26 cellular contexts compared by ENCODE assay signal in genomic region chr13:41751734-41752445, GRCh38.
A peak's percentile ranks its signal among the peaks of the same experiment; 100 is the strongest.
DNase-seq lines count a peak whose midpoint lies in the region; ATAC-seq, FAIRE-seq and TF ChIP-seq lines count a peak whose summit lies in the region.
"Had no signal": no experiment of that assay in that cellular context is flagged by ENCODE, and none has a peak within 500 bp of the region (broad histone marks: within the 10 kb centered on the region; RNA-seq: fewer than 3 reads in every experiment).

No MANE protein-coding gene starts in this region.

- H3K4me1 ChIP-seq in astrocyte (ENCODE audit: insufficient read depth, low read length) = no peaks in the 10 kb centered on the region
- H3K4me1 ChIP-seq in heart right ventricle = peaks cover 2 to 40% (median 14%) of the 10 kb centered on the region in 9 donors
- peaks cover 11% of the 10 kb centered on the region for H3K4me1 ChIP-seq in body of pancreas

- no peak overlapping the region for H2AFZ ChIP-seq in astrocyte (ENCODE audit: low read depth, low read length)

- ATAC-seq in heart right ventricle = peak in 6 of 8 donors; percentile 13 to 55 (median 28)
- no peak for ATAC-seq in body of pancreas
- ATAC-seq: activated CD8-positive, alpha-beta T cell treated with anti-CD3 and anti-CD28 coated beads, Interleukin-2, amount 10 ng/mL, durations not matched to agents 7 days and 5 days; effector memory CD8-positive, alpha-beta T cell; natural killer cell treated with Interleukin-12 subunit alpha and Interleukin-12 subunit beta and Interleukin-15 and Interleukin-18, amount 100 ng/mL, for 72 hours; PC-3; stimulated activated naive B cell treated with anti-CD40 and anti-IgM and Interleukin-4, amounts not matched to agents 10 μg/mL and 1 μg/mL and 100 μg/mL, for 72 hours had no signal

- no peaks in the 10 kb centered on the region for H3K79me2 ChIP-seq in astrocyte (ENCODE audit: insufficient read depth, low read length)

- H3K4me1 Mint-ChIP-seq in astrocyte (ENCODE audit: low read depth, unreplicated experiment) = no peaks in the 10 kb centered on the region
- no peaks in the 10 kb centered on the region for H3K4me1 Mint-ChIP-seq in activated naive CD4-positive, alpha-beta T cell treated with anti-CD3 and anti-CD28 coated beads, Interleukin-2, amount 10 ng/mL, durations not matched to agents 7 days and 5 days
- H3K4me1 Mint-ChIP-seq: stimulated activated naive B cell treated with anti-CD40 and anti-IgM and Interleukin-4, amounts not matched to agents 10 μg/mL and 1 μg/mL and 100 μg/mL, for 72 hours had no signal

- H3K27ac ChIP-seq in astrocyte (ENCODE audit: low read depth, low read length) (no peak overlapping the region), heart right ventricle (peak overlapping the region in 8 of 10 donors; percentile 5 to 80 (median 64)), body of pancreas (no peak overlapping the region)
- H3K27ac ChIP-seq: lower lobe of right lung had no signal

- H3K9me3 ChIP-seq in astrocyte (ENCODE audit: insufficient read depth, low read depth, low read length) = no peaks in the 10 kb centered on the region
- H3K9me3 ChIP-seq in heart right ventricle = peaks cover 0 to 5% (median 0%) of the 10 kb centered on the region in 11 donors
- H3K9me3 ChIP-seq in body of pancreas = no peaks in the 10 kb centered on the region
- H3K9me3 ChIP-seq: lower lobe of right lung had no signal

- H3K27me3 ChIP-seq in astrocyte (ENCODE audit: insufficient read depth, low read length) = no peaks in the 10 kb centered on the region
- H3K27me3 ChIP-seq in heart right ventricle = no peaks in the 10 kb centered on the region
- no peaks in the 10 kb centered on the region for H3K27me3 ChIP-seq in body of pancreas

- no peak overlapping the region for H3K4me3 Mint-ChIP-seq in astrocyte (ENCODE audit: unreplicated experiment)
- no peak overlapping the region for H3K4me3 Mint-ChIP-seq in activated naive CD4-positive, alpha-beta T cell treated with anti-CD3 and anti-CD28 coated beads, Interleukin-2, amount 10 ng/mL, durations not matched to agents 7 days and 5 days
- H3K4me3 Mint-ChIP-seq: activated CD8-positive, alpha-beta T cell treated with anti-CD3 and anti-CD28 coated beads, Interleukin-2, amount 10 ng/mL, durations not matched to agents 7 days and 5 days; activated naive CD4-positive, alpha-beta T cell treated with anti-CD3 and anti-CD28 coated beads for 36 hours; effector memory CD8-positive, alpha-beta T cell; natural killer cell treated with Interleukin-12 subunit alpha and Interleukin-12 subunit beta and Interleukin-15 and Interleukin-18, amount 100 ng/mL, for 72 hours; stimulated activated naive B cell treated with anti-CD40 and anti-IgM and Interleukin-4, amounts not matched to agents 10 μg/mL and 1 μg/mL and 100 μg/mL, for 72 hours; type B pancreatic cell had no signal

- no peak overlapping the region for H3K9ac ChIP-seq in astrocyte (ENCODE audit: low read length)

- peaks cover 20% of the 10 kb centered on the region for H3K36me3 Mint-ChIP-seq in astrocyte (ENCODE audit: low read depth, unreplicated experiment)
- peaks cover 29% of the 10 kb centered on the region for H3K36me3 Mint-ChIP-seq in activated naive CD4-positive, alpha-beta T cell treated with anti-CD3 and anti-CD28 coated beads, Interleukin-2, amount 10 ng/mL, durations not matched to agents 7 days and 5 days

- no peak for TF ChIP-seq POLR2A in body of pancreas (IDR thresholded peaks at IDR 0.05)

- 53 to 59% methylated on average over 3 of the region's 3 CpGs for WGBS in heart right ventricle, 2 donors
- WGBS in body of pancreas, 2 donors = 71 to 76% methylated on average over 3 of the region's 3 CpGs

- no peaks in the 10 kb centered on the region for H3K27me3 Mint-ChIP-seq in astrocyte (ENCODE audit: low read depth, unreplicated experiment)
- H3K27me3 Mint-ChIP-seq in activated naive CD4-positive, alpha-beta T cell treated with anti-CD3 and anti-CD28 coated beads, Interleukin-2, amount 10 ng/mL, durations not matched to agents 7 days and 5 days = no peaks in the 10 kb centered on the region
- H3K27me3 Mint-ChIP-seq: effector memory CD8-positive, alpha-beta T cell; natural killer cell treated with Interleukin-12 subunit alpha and Interleukin-12 subunit beta and Interleukin-15 and Interleukin-18, amount 100 ng/mL, for 72 hours; stimulated activated naive B cell treated with anti-CD40 and anti-IgM and Interleukin-4, amounts not matched to agents 10 μg/mL and 1 μg/mL and 100 μg/mL, for 72 hours; type B pancreatic cell had no signal

- H3K9me3 Mint-ChIP-seq in astrocyte (ENCODE audit: unreplicated experiment) = peaks cover 19% of the 10 kb centered on the region
- H3K9me3 Mint-ChIP-seq in activated naive CD4-positive, alpha-beta T cell treated with anti-CD3 and anti-CD28 coated beads, Interleukin-2, amount 10 ng/mL, durations not matched to agents 7 days and 5 days = peaks cover 11% of the 10 kb centered on the region
- H3K9me3 Mint-ChIP-seq: type B pancreatic cell had no signal

- no peak overlapping the region for H3K4me2 ChIP-seq in astrocyte (ENCODE audit: low read length)

- peak; percentile 25 for DNase-seq in NOMO-1 treated with DMSO at 0.1 percent for 48 hours (lab: John Stamatoyannopoulos, UW; ENCODE audit: unreplicated experiment)
- no peak for DNase-seq in NOMO-1 treated with dmso at 0.1 percent for 144 hours (lab: John Stamatoyannopoulos, UW; ENCODE audit: unreplicated experiment)
- DNase-seq in astrocyte (ENCODE audit: low read depth) = no peak
- DNase-seq in heart right ventricle = no peak
- peak; percentile 6 for DNase-seq in renal cortical epithelial cell (ENCODE audit: low read depth)
- no peak for DNase-seq in activated CD4-positive, alpha-beta T cell treated with anti-CD3 and anti-CD28 coated beads, Interleukin-2, amount 50 U/mL, for 1 hour
- DNase-seq in body of pancreas = no peak
- no peak for DNase-seq in activated naive CD4-positive, alpha-beta T cell treated with anti-CD3 and anti-CD28 coated beads, Interleukin-2, amount 10 ng/mL, durations not matched to agents 7 days and 5 days
- DNase-seq: activated CD8-positive, alpha-beta T cell treated with anti-CD3 and anti-CD28 coated beads, Interleukin-2, amount 10 ng/mL, durations not matched to agents 7 days and 5 days; activated naive CD4-positive, alpha-beta T cell treated with anti-CD3 and anti-CD28 coated beads for 36 hours; DMS79; effector memory CD8-positive, alpha-beta T cell; glutamatergic neuron; HCEC 1CT; islet precursor cell; Kasumi-1; lower lobe of right lung; NCI-H1048; NCI-H1930; NCI-H524 treated with DMSO at 0.1 percent for 48 hours; PC-3; stimulated activated naive B cell treated with anti-CD40 and anti-IgM and Interleukin-4, amounts not matched to agents 10 μg/mL and 1 μg/mL and 100 μg/mL, for 72 hours had no signal

- H3K4me3 ChIP-seq in astrocyte (ENCODE audit: insufficient read depth, low read depth, low read length) = no peak overlapping the region
- no peak overlapping the region for H3K4me3 ChIP-seq in heart right ventricle
- no peak overlapping the region for H3K4me3 ChIP-seq in body of pancreas
- H3K4me3 ChIP-seq: lower lobe of right lung had no signal

- H3K27ac Mint-ChIP-seq in astrocyte (ENCODE audit: unreplicated experiment) = no peak overlapping the region
- H3K27ac Mint-ChIP-seq in activated naive CD4-positive, alpha-beta T cell treated with anti-CD3 and anti-CD28 coated beads, Interleukin-2, amount 10 ng/mL, durations not matched to agents 7 days and 5 days = no peak overlapping the region
- H3K27ac Mint-ChIP-seq: activated CD8-positive, alpha-beta T cell treated with anti-CD3 and anti-CD28 coated beads, Interleukin-2, amount 10 ng/mL, durations not matched to agents 7 days and 5 days; activated naive CD4-positive, alpha-beta T cell treated with anti-CD3 and anti-CD28 coated beads for 36 hours; effector memory CD8-positive, alpha-beta T cell; natural killer cell treated with Interleukin-12 subunit alpha and Interleukin-12 subunit beta and Interleukin-15 and Interleukin-18, amount 100 ng/mL, for 72 hours; stimulated activated naive B cell treated with anti-CD40 and anti-IgM and Interleukin-4, amounts not matched to agents 10 μg/mL and 1 μg/mL and 100 μg/mL, for 72 hours; type B pancreatic cell had no signal

- no peaks in the 10 kb centered on the region for H4K20me1 ChIP-seq in astrocyte (ENCODE audit: insufficient read depth, low read length)

- FAIRE-seq in astrocyte (lab: Jason Lieb, UNC) = peak; percentile 64
- FAIRE-seq: bronchial epithelial cell, G401.6 had no signal

- intact Hi-C loops in heart right ventricle (cut with DNase I) (loop anchor here in 1 of 10 donors (10.0 kb wide), 1 partner anchor 57 kb away; no protein-coding TSS in a partner anchor), body of pancreas (cut with DNase I) (no loop called here)

- TF ChIP-seq CTCF in astrocyte (IDR thresholded peaks at IDR 0.05; ENCODE audit: insufficient read depth, low read depth, low read length) (no peak), heart right ventricle (IDR thresholded peaks at IDR 0.05) (peak in 1 of 9 donors; percentile 2), body of pancreas (IDR thresholded peaks at IDR 0.05) (peak in 2 of 7 experiments; percentile 11 to 24)

- CTCF ChIA-PET in activated naive CD4-positive, alpha-beta T cell treated with anti-CD3 and anti-CD28 coated beads, Interleukin-2, amount 10 ng/mL, durations not matched to agents 7 days and 5 days (lab: Charles Lee) = interaction anchor here (1.3 kb wide), 1 partner anchor 12 kb away, joined by 3 read pairs; no protein-coding TSS in a partner anchor

- H3K36me3 ChIP-seq in astrocyte (ENCODE audit: insufficient read depth, low read length) (no peaks in the 10 kb centered on the region), heart right ventricle (peaks cover 0 to 19% (median 0%) of the 10 kb centered on the region in 9 donors), body of pancreas (replicated peaks in 1 of 2; ENCODE audit: insufficient read depth in 1 of 2, low read depth in 2 of 2) (no peaks in the 10 kb centered on the region)

Comparison
In these comparisons a context has a peak if more than half of its experiments do, and no peak if none do; other contexts are left out.
1. DNase-seq: peak in NOMO-1 treated with DMSO at 0.1 percent for 48 hours (single experiment) and renal cortical epithelial cell (single experiment); none in NOMO-1 treated with dmso at 0.1 percent for 144 hours (single experiment), astrocyte (single experiment), heart right ventricle (0 of 2), activated CD4-positive, alpha-beta T cell treated with anti-CD3 and anti-CD28 coated beads, Interleukin-2, amount 50 U/mL, for 1 hour (single experiment), body of pancreas (0 of 4) and activated naive CD4-positive, alpha-beta T cell treated with anti-CD3 and anti-CD28 coated beads, Interleukin-2, amount 10 ng/mL, durations not matched to agents 7 days and 5 days (single experiment).
2. H3K27ac ChIP-seq: peak in heart right ventricle (8 of 10); none in astrocyte (single experiment) and body of pancreas (0 of 4).